Comparison of ENCODE assay signal across 25 cellular contexts in genomic region chr3:39501059-39501458, GRCh38. TPM values are rescaled to one million over a fixed set of nuclear protein-coding genes. Genes with fewer than 3 reads are reported as not detected.
DNase-seq lines count a peak whose midpoint lies in the region; ATAC-seq, FAIRE-seq and TF ChIP-seq lines count a peak whose summit lies in the region.
"Had no signal": no experiment of that assay in that cellular context is flagged by ENCODE, and none has a peak within 500 bp of the region (broad histone marks: within the 10 kb centered on the region; RNA-seq: fewer than 3 reads in every experiment).

No MANE protein-coding gene starts in this region.

- H2AFZ ChIP-seq in endothelial cell of umbilical vein (ENCODE audit: low read depth, low read length) (no peak overlapping the region), osteoblast (ENCODE audit: low read length) (no peak overlapping the region)

- H3K27ac ChIP-seq in caudate nucleus (ENCODE audit: low read depth, low read length) (peak overlapping the region; percentile 3), endothelial cell of umbilical vein (ENCODE audit: insufficient read depth, low read depth, low read length) (no peak overlapping the region), osteoblast (ENCODE audit: low read depth, low read length) (no peak overlapping the region), temporal lobe (ENCODE audit: low read depth, low read length) (peak overlapping the region; percentile 36)
- H3K27ac ChIP-seq: BLaER1 had no signal

- H3K4me1 ChIP-seq in endothelial cell of umbilical vein (ENCODE audit: control insufficient read depth, extremely low read depth, insufficient read depth, low read length), result peaks cover 14% of the 10 kb centered on the region
- no peaks in the 10 kb centered on the region for H3K4me1 ChIP-seq in osteoblast (ENCODE audit: insufficient read depth, low read length)
- H3K4me1 ChIP-seq: BE2C, BLaER1, Caco-2 had no signal

- no peak overlapping the region for H3K4me3 ChIP-seq in endothelial cell of umbilical vein (replicated peaks in 1 of 3; ENCODE audit: insufficient read depth in 1 of 3, low read depth in 1 of 3, low read length in 3 of 3)
- no peak overlapping the region for H3K4me3 ChIP-seq in osteoblast (ENCODE audit: insufficient read depth, low read length)
- H3K4me3 ChIP-seq: BLaER1 had no signal

- H3K27ac Mint-ChIP-seq in CD14-positive monocyte, result no peak overlapping the region
- H3K27ac Mint-ChIP-seq: CD4-positive, alpha-beta T cell; CD8-positive, alpha-beta T cell had no signal

- H4K20me1 ChIP-seq in endothelial cell of umbilical vein (replicated peaks; ENCODE audit: control insufficient read depth, extremely low read depth, insufficient read depth, low read length), result no peaks in the 10 kb centered on the region
- no peaks in the 10 kb centered on the region for H4K20me1 ChIP-seq in osteoblast (ENCODE audit: insufficient read depth, low read length)
- H4K20me1 ChIP-seq: BLaER1 had no signal

- H3K4me2 ChIP-seq in endothelial cell of umbilical vein (ENCODE audit: insufficient read depth, low read length) (peak overlapping the region; percentile 18), osteoblast (ENCODE audit: insufficient read depth, low read length) (no peak overlapping the region)
- H3K4me2 ChIP-seq: BLaER1 had no signal

- no peaks in the 10 kb centered on the region for H3K36me3 Mint-ChIP-seq in CD14-positive monocyte
- H3K36me3 Mint-ChIP-seq: CD8-positive, alpha-beta T cell had no signal

- intact Hi-C loops in endothelial cell of umbilical vein (cut with micrococcal nuclease), result loop anchor here (1.0 kb wide), 1 partner anchor 138 kb away; no protein-coding TSS in a partner anchor
- intact Hi-C loops in CD14-positive monocyte (cut with micrococcal nuclease), result no loop called here

- peaks cover 0 to 6% (median 0%) of the 10 kb centered on the region in 7 donors for H3K9me3 Mint-ChIP-seq in CD14-positive monocyte
- H3K9me3 Mint-ChIP-seq: CD4-positive, alpha-beta T cell; CD8-positive, alpha-beta T cell had no signal

- dilution Hi-C loops in endothelial cell of umbilical vein (cut with MboI; ENCODE audit: extremely low pct_ligation_motif_present, low sequenced_read_pairs), result no loop called here

- H3K27me3 Mint-ChIP-seq in CD14-positive monocyte (ENCODE audit: low read depth in 3 of 3), result peaks cover 38 to 57% (median 42%) of the 10 kb centered on the region in 3 donors

- CTCF ChIA-PET in endothelial cell of umbilical vein (lab: Charles Lee), result interaction anchor here (1.2 to 4.2 kb wide), 3 partner anchors 19 to 38 kb away, joined by 3 to 24 read pairs (median 21); no protein-coding TSS in a partner anchor

- no peaks in the 10 kb centered on the region for H3K9me1 ChIP-seq in endothelial cell of umbilical vein (replicated peaks; ENCODE audit: control insufficient read depth, extremely low read depth, insufficient read depth, low read length)

- H3K27me3 ChIP-seq in endothelial cell of umbilical vein (ENCODE audit: control insufficient read depth in 2 of 2, insufficient read depth in 2 of 2, low read length in 2 of 2), result peaks cover 0 to 6% of the 10 kb centered on the region in 2 experiments
- peaks cover 36% of the 10 kb centered on the region for H3K27me3 ChIP-seq in osteoblast (ENCODE audit: insufficient read depth, low read length)
- H3K27me3 ChIP-seq: BLaER1 had no signal

- DNase-seq in caudate nucleus (lab: John Stamatoyannopoulos, UW) (no peak), endothelial cell of umbilical vein (ENCODE audit: low read depth, low spot score) (no peak), osteoblast (ENCODE audit: insufficient read length, low spot score, missing footprints) (peak; percentile 70), CD14-positive monocyte (ENCODE audit: low spot score) (no peak), HuH-7 (ENCODE audit: low spot score) (no peak)
- DNase-seq in activated CD4-positive, alpha-beta T cell treated with anti-CD3 and anti-CD28 coated beads for 4 hours, result no peak
- DNase-seq: 8988T; ACHN; BE2C; C1 segment of cervical spinal cord; Caco-2; Calu3; CD4-positive, alpha-beta T cell; CD8-positive, alpha-beta T cell; DMS79 treated with DMSO at 0.1 percent for 48 hours; GF-D8 had no signal

- H3K36me3 ChIP-seq in endothelial cell of umbilical vein (ENCODE audit: control insufficient read depth in 2 of 2, extremely low read depth in 1 of 2, insufficient read depth in 2 of 2, low read length in 2 of 2), result no peaks in the 10 kb centered on the region
- H3K36me3 ChIP-seq in osteoblast (ENCODE audit: insufficient read depth, low read length), result no peaks in the 10 kb centered on the region
- H3K36me3 ChIP-seq: BE2C, BLaER1 had no signal

- no peak for FAIRE-seq in endothelial cell of umbilical vein (lab: Jason Lieb, UNC)
- FAIRE-seq: A204.1, D721Med, G401.6, GM12891, GM18507 had no signal

- no peak for ATAC-seq in HG02884 (IDR thresholded peaks at IDR 0.05; ENCODE audit: unreplicated experiment)
- ATAC-seq: CD8-positive, alpha-beta T cell had no signal

- H3K79me2 ChIP-seq in endothelial cell of umbilical vein (ENCODE audit: control insufficient read depth, insufficient read depth, low read length) (no peaks in the 10 kb centered on the region), osteoblast (ENCODE audit: insufficient read depth, low read length) (no peaks in the 10 kb centered on the region)

- TF ChIP-seq POLR2A in endothelial cell of umbilical vein (IDR thresholded peaks at IDR 0.05; ENCODE audit: low read depth, low read length), result no peak

- TF ChIP-seq CTCF in endothelial cell of umbilical vein (IDR thresholded peaks at IDR 0.05; ENCODE audit: extremely low read depth in 1 of 2, insufficient read depth in 1 of 2, low read depth in 1 of 2, low read length in 2 of 2), result no peak
- no peak for TF ChIP-seq CTCF in osteoblast (IDR thresholded peaks at IDR 0.05; ENCODE audit: extremely low read depth, low read depth, low read length)
- TF ChIP-seq CTCF in CD14-positive monocyte (IDR thresholded peaks at IDR 0.05), result no peak

- no peak overlapping the region for H3K9ac ChIP-seq in endothelial cell of umbilical vein (replicated peaks; ENCODE audit: extremely low read depth, insufficient read depth, low read length)
- H3K9ac ChIP-seq: BLaER1 had no signal

- POLR2A ChIA-PET in endothelial cell of umbilical vein (lab: Charles Lee), result no interaction called here

- no peaks in the 10 kb centered on the region for H3K4me1 Mint-ChIP-seq in CD14-positive monocyte

- BruUV-seq in endothelial cell of umbilical vein (replicated peaks; lab: Mats Ljungman, UMichigan), result no TSS peak

- H3K4me3 Mint-ChIP-seq in CD14-positive monocyte, result peak overlapping the region in 1 of 2 donors; percentile 50
- H3K4me3 Mint-ChIP-seq: CD4-positive, alpha-beta T cell; CD8-positive, alpha-beta T cell had no signal

- H3K9me3 ChIP-seq in endothelial cell of umbilical vein (replicated peaks; ENCODE audit: control insufficient read depth, insufficient read depth, low read length) (no peaks in the 10 kb centered on the region), osteoblast (ENCODE audit: low read depth, low read length) (no peaks in the 10 kb centered on the region)
- H3K9me3 ChIP-seq: BE2C, BLaER1, Caco-2 had no signal

TF ChIP-seq in endothelial cell of umbilical vein, 7 proteins besides CTCF, POLR2A, EP300 and RAD21:
- no peak for TF ChIP-seq JUN (IDR thresholded peaks at IDR 0.05; ENCODE audit: borderline replicate concordance, insufficient read depth, insufficient read length, low read depth)
- no peak for TF ChIP-seq MAX (IDR thresholded peaks at IDR 0.05; ENCODE audit: insufficient read depth, insufficient read length)
- TF ChIP-seq FOS (IDR thresholded peaks at IDR 0.05; ENCODE audit: borderline replicate concordance, insufficient read depth, low read length), result no peak
- no peak for TF ChIP-seq MYC (IDR thresholded peaks at IDR 0.05; ENCODE audit: low read depth, low read length)
- TF ChIP-seq GATA2 (IDR thresholded peaks at IDR 0.05; ENCODE audit: insufficient read depth, insufficient read length, low read depth, low read length), result no peak
- no peak for TF ChIP-seq POLR2AphosphoS5 (IDR thresholded peaks at IDR 0.05; ENCODE audit: insufficient read depth, low read depth, low read length)
- no peak for TF ChIP-seq EZH2 (IDR thresholded peaks at IDR 0.05; ENCODE audit: borderline replicate concordance, low read depth, low read length, severe bottlenecking)

RNA-seq across cellular contexts. Expression of gene MOBP, which starts 33.6 kb away (rescaled TPM):
- total RNA-seq in endothelial cell of umbilical vein (0.44 and 2.0 TPM in 2 replicates), osteoblast (not detected in 2 replicates), temporal lobe (0.25 TPM)
- polyA plus RNA-seq in endothelial cell of umbilical vein (1.6 and 2.3 TPM in 2 replicates), CD14-positive monocyte (not detected)
- polyA plus RNA-seq in endothelial cell of umbilical vein (2011; cell fraction: cytosol; rRNA removed), result 0.68 and 1.2 TPM in 2 replicates
- polyA plus RNA-seq in endothelial cell of umbilical vein (2011; cell fraction: nucleus; rRNA removed), result 5.9 and 8.0 TPM in 2 replicates
- polyA plus RNA-seq in endothelial cell of umbilical vein (2012), result 2.2 and 3.1 TPM in 2 replicates
- 2.9 and 4.8 TPM in 2 replicates for polyA minus RNA-seq in endothelial cell of umbilical vein
- polyA minus RNA-seq in endothelial cell of umbilical vein (2011; cell fraction: cytosol; rRNA and poly(A)+ RNA removed), result not detected
- polyA minus RNA-seq in endothelial cell of umbilical vein (2011; cell fraction: nucleus; rRNA and poly(A)+ RNA removed), result 6.3 and 11.6 TPM in 2 replicates
- total RNA-seq: CD4-positive, alpha-beta T cell; CD8-positive, alpha-beta T cell had no signal
- polyA plus RNA-seq: AG04450 had no signal

Comparison
In these comparisons a context has a peak if more than half of its experiments do, and no peak if none do; other contexts are left out.
1. H3K27ac ChIP-seq: peak in caudate nucleus (single experiment) and temporal lobe (single experiment); none in endothelial cell of umbilical vein (single experiment) and osteoblast (single experiment).